Comparison of ENCODE assay signal across 8 cellular contexts in genomic region chr22:38924197-38924952, GRCh38. TPM values are rescaled to one million over a fixed set of nuclear protein-coding genes. Genes with fewer than 3 reads are reported as not detected.
DNase-seq lines count a peak whose midpoint lies in the region; ATAC-seq, FAIRE-seq and TF ChIP-seq lines count a peak whose summit lies in the region.

No MANE protein-coding gene starts in this region.

- no peaks in the 10 kb centered on the region for H4K20me1 ChIP-seq in H1 (replicated peaks in 1 of 2; ENCODE audit: control insufficient read depth in 1 of 2, insufficient read depth in 2 of 2, low read length in 2 of 2)

- no peak overlapping the region for H2AK5ac ChIP-seq in H1 (ENCODE audit: low read depth, low read length)

- FAIRE-seq in H54 (lab: Jason Lieb, UNC) (peak; percentile 65), H1 (lab: Jason Lieb, UNC) (no peak)

- no peak for TF ChIP-seq RAD21 in H1 (IDR thresholded peaks at IDR 0.05 in 1 of 2, conservative IDR thresholded peaks at IDR 0.05 in 1 of 2; ENCODE audit: low read depth in 2 of 2, low read length in 2 of 2)

- no peak overlapping the region for H3K14ac ChIP-seq in H1 (ENCODE audit: insufficient read length)

- no peak overlapping the region for H3K4ac ChIP-seq in H1 (replicated peaks; ENCODE audit: insufficient read length, low read depth, low read length)

- CTCF ChIA-PET in H1 (lab: Charles Lee; ENCODE audit: partially characterized antibody) = interaction anchor here (0.7 to 1.9 kb wide), 6 partner anchors 15 to 387 kb away, joined by 3 to 6 read pairs (median 4); no protein-coding TSS in a partner anchor

- H3K56ac ChIP-seq in H1 (replicated peaks; ENCODE audit: insufficient read length, low read depth, low read length) = no peak overlapping the region

- no peak overlapping the region for H4K8ac ChIP-seq in H1 (ENCODE audit: extremely low read depth, insufficient read depth, low read length)

- no peak for TF ChIP-seq EP300 in H1 (IDR thresholded peaks at IDR 0.05; ENCODE audit: borderline replicate concordance in 1 of 2, low read depth in 2 of 2, low read length in 2 of 2)

- DNase-seq in H54 (ENCODE audit: insufficient read length, low spot score) (peak; percentile 33), NCI-H748 treated with DMSO at 0.1 percent for 48 hours (lab: John Stamatoyannopoulos, UW) (peak; percentile 99), H1 (ENCODE audit: low read depth in 1 of 2, low spot score in 2 of 2) (no peak), midbrain (lab: John Stamatoyannopoulos, UW) (peak; percentile 12), GM19240 (ENCODE audit: insufficient read length, low spot score) (no peak), OCI-M2 (lab: John Stamatoyannopoulos, UW; ENCODE audit: unreplicated experiment) (no peak)
- no peak for DNase-seq in stimulated activated CD4-positive, alpha-beta T cell treated with anti-CD3 and anti-CD28 coated beads, Interleukin-12 subunit alpha, Interleukin-12 subunit beta, amount 100 ng/mL, for 4 hours

- H2BK12ac ChIP-seq in H1 (ENCODE audit: low read depth, low read length) = no peak overlapping the region

- POLR2A ChIA-PET in H1 (lab: Charles Lee; ENCODE audit: partially characterized antibody) = no interaction called here

- no peaks in the 10 kb centered on the region for H3K79me2 ChIP-seq in H1 (ENCODE audit: control insufficient read depth in 1 of 2, insufficient read depth in 2 of 2, low read length in 2 of 2)

- no peaks in the 10 kb centered on the region for H3K36me3 ChIP-seq in H1 (ENCODE audit: control insufficient read depth in 2 of 4, insufficient read depth in 4 of 4, low read length in 3 of 4)

- no peak overlapping the region for H3K23ac ChIP-seq in H1 (ENCODE audit: insufficient read length)

- H3K27me3 ChIP-seq in H1 (replicated peaks in 1 of 4; ENCODE audit: control insufficient read depth in 3 of 4, extremely low read depth in 1 of 4, insufficient read depth in 3 of 4, low read length in 3 of 4) = no peaks in the 10 kb centered on the region

- no peak overlapping the region for H3K27ac ChIP-seq in H1 (ENCODE audit: low read depth, low read length)

- peaks cover 0 to 5% (median 3%) of the 10 kb centered on the region in 4 experiments; a peak in 4 of 7 replicates for H3K4me1 ChIP-seq in H1 (replicated peaks in 1 of 4; ENCODE audit: control insufficient read depth in 3 of 4, insufficient read depth in 4 of 4, low read length in 3 of 4)

- no peak for TF ChIP-seq CTCF in H1 (IDR thresholded peaks at IDR 0.05; ENCODE audit: control extremely low read depth in 1 of 3, insufficient read depth in 1 of 3, low read depth in 1 of 3, low read length in 3 of 3)

- no peak overlapping the region for H3K18ac ChIP-seq in H1 (ENCODE audit: extremely low read depth, low read length)

- no peaks in the 10 kb centered on the region for H3K79me1 ChIP-seq in H1 (ENCODE audit: low read depth, low read length)

- peaks cover 7% of the 10 kb centered on the region; the same call in 1 of the 2 replicates for H3K23me2 ChIP-seq in H1 (ENCODE audit: low read depth, low read length)

- no peak overlapping the region for H3K4me2 ChIP-seq in H1 (ENCODE audit: insufficient read depth in 1 of 2, low read depth in 2 of 2, low read length in 2 of 2)

- H3K4me3 ChIP-seq in H1 (ENCODE audit: extremely low read depth in 1 of 4, insufficient read depth in 2 of 4, low read depth in 3 of 4, low read length in 4 of 4) = no peak overlapping the region

- no peaks in the 10 kb centered on the region for H3K9me3 ChIP-seq in H1 (ENCODE audit: insufficient read depth in 2 of 2, low read depth in 1 of 2, low read length in 1 of 2)

- H2BK120ac ChIP-seq in H1 (replicated peaks; ENCODE audit: low read depth, low read length) = no peak overlapping the region

- WGBS in H1 (ENCODE audit: extremely low coverage in 1 of 2, insufficient coverage in 1 of 2, insufficient read length in 1 of 2, insufficient replicate concordance in 2 of 2, low coverage in 1 of 2, low lambda C conversion rate in 2 of 2, missing lambda C conversion rate in 1 of 2), 2 experiments = 81% methylated on average over 10 of the region's 10 CpGs; no CpG with 5 or more reads in 1 of the 2 experiments

- 0 out of 2 replicates have a peak overlapping the region, but pooled peaks have one; percentile 6 for H2AFZ ChIP-seq in H1 (ENCODE audit: low read length)

- no peak overlapping the region for H2BK15ac ChIP-seq in H1 (ENCODE audit: low read length)

- H2BK20ac ChIP-seq in H1 (ENCODE audit: low read length) = no peak overlapping the region

- H4K5ac ChIP-seq in H1 (ENCODE audit: insufficient read length, low read depth, low read length) = no peak overlapping the region

- no peak overlapping the region for H3K9ac ChIP-seq in H1 (replicated peaks in 1 of 4; ENCODE audit: extremely low read depth in 1 of 4, low read depth in 3 of 4, low read length in 3 of 4)

- no peak overlapping the region for H4K91ac ChIP-seq in H1 (replicated peaks; ENCODE audit: insufficient read length, low read length)

- no peak overlapping the region for H2BK5ac ChIP-seq in H1 (ENCODE audit: low read depth, low read length)

- ATAC-seq in GM18861 (IDR thresholded peaks at IDR 0.05; ENCODE audit: unreplicated experiment) = no peak

- TF ChIP-seq POLR2A in H54 (IDR thresholded peaks at IDR 0.05; ENCODE audit: low read depth, low read length) (no peak), H1 (IDR thresholded peaks at IDR 0.05; ENCODE audit: control extremely low read depth in 1 of 2, low read depth in 2 of 2, low read length in 2 of 2) (no peak)

TF ChIP-seq in H1, 55 proteins besides CTCF, POLR2A, EP300 and RAD21:
- TF ChIP-seq SIRT6 (IDR thresholded peaks at IDR 0.05; ENCODE audit: low read length) = no peak
- no peak for TF ChIP-seq SIN3A (conservative IDR thresholded peaks at IDR 0.05 in 1 of 2, IDR thresholded peaks at IDR 0.05 in 1 of 2; ENCODE audit: low read depth in 1 of 2, low read length in 2 of 2)

RNA-seq across cellular contexts. Expression of gene APOBEC3A, which starts 33.0 kb away (rescaled TPM):
- not detected in 2 replicates for total RNA-seq in H1 (2021; fragmentation: NEBNext Ultra II Directional; extraction: Animal tissue kit (Norgen Biotek cat#: 25700))
- not detected in 2 replicates for polyA plus RNA-seq in H1 (2011; rRNA removed)
- polyA plus RNA-seq in H1 (2011; cell fraction: cytosol; rRNA removed) = not detected
- not detected for polyA plus RNA-seq in H1 (2011; cell fraction: nucleus; rRNA removed)
- polyA plus RNA-seq in H1 (2012, experiment 1 of 2) = not detected in 4 replicates
- polyA plus RNA-seq in H1 (2012, experiment 2 of 2) = not detected
- 0.04 TPM for polyA plus RNA-seq in H1 (2013, experiment 1 of 2)
- not detected for polyA plus RNA-seq in H1 (2013, experiment 2 of 2)
- polyA minus RNA-seq in H1 (2011; rRNA and poly(A)+ RNA removed) = not detected in 2 replicates
- polyA minus RNA-seq in H1 (2011; cell fraction: cytosol; rRNA and poly(A)+ RNA removed) = not detected
- not detected for polyA minus RNA-seq in H1 (2011; cell fraction: nucleus; rRNA and poly(A)+ RNA removed)

RNA-seq across cellular contexts. Expression of gene CBX6, which starts 52.4 kb away (rescaled TPM):
- 27.5 and 28.2 TPM in 2 replicates for total RNA-seq in H1 (2021; fragmentation: NEBNext Ultra II Directional; extraction: Animal tissue kit (Norgen Biotek cat#: 25700))
- polyA plus RNA-seq in H1 (2011; rRNA removed) = 10.6 and 11.7 TPM in 2 replicates
- 6.3 TPM for polyA plus RNA-seq in H1 (2011; cell fraction: cytosol; rRNA removed)
- 33.5 TPM for polyA plus RNA-seq in H1 (2011; cell fraction: nucleus; rRNA removed)
- polyA plus RNA-seq in H1 (2012, experiment 1 of 2) = 12.9 to 17.7 TPM (median 14.7 TPM) in 4 replicates
- polyA plus RNA-seq in H1 (2012, experiment 2 of 2) = 13.0 TPM
- polyA plus RNA-seq in H1 (2013, experiment 1 of 2) = 10.8 TPM
- 11.2 TPM for polyA plus RNA-seq in H1 (2013, experiment 2 of 2)
- 15.0 and 17.1 TPM in 2 replicates for polyA minus RNA-seq in H1 (2011; rRNA and poly(A)+ RNA removed)
- 22.2 TPM for polyA minus RNA-seq in H1 (2011; cell fraction: cytosol; rRNA and poly(A)+ RNA removed)
- polyA minus RNA-seq in H1 (2011; cell fraction: nucleus; rRNA and poly(A)+ RNA removed) = 50.0 TPM

RNA-seq across cellular contexts. Expression of gene APOBEC3B, which starts 57.8 kb away (rescaled TPM):
- 14.2 and 16.3 TPM in 2 replicates for total RNA-seq in H1 (2021; fragmentation: NEBNext Ultra II Directional; extraction: Animal tissue kit (Norgen Biotek cat#: 25700))
- 43.3 and 74.9 TPM in 2 replicates for polyA plus RNA-seq in H1 (2011; rRNA removed)
- polyA plus RNA-seq in H1 (2011; cell fraction: cytosol; rRNA removed) = 40.4 TPM
- polyA plus RNA-seq in H1 (2011; cell fraction: nucleus; rRNA removed) = 33.2 TPM
- polyA plus RNA-seq in H1 (2012, experiment 1 of 2) = 32.7 to 53.6 TPM (median 44.2 TPM) in 4 replicates
- 38.3 TPM for polyA plus RNA-seq in H1 (2012, experiment 2 of 2)
- 10.0 TPM for polyA plus RNA-seq in H1 (2013, experiment 1 of 2)
- polyA plus RNA-seq in H1 (2013, experiment 2 of 2) = 10.3 TPM
- 28.2 and 43.0 TPM in 2 replicates for polyA minus RNA-seq in H1 (2011; rRNA and poly(A)+ RNA removed)
- 13.7 TPM for polyA minus RNA-seq in H1 (2011; cell fraction: cytosol; rRNA and poly(A)+ RNA removed)
- 8.5 TPM for polyA minus RNA-seq in H1 (2011; cell fraction: nucleus; rRNA and poly(A)+ RNA removed)

Comparison
In these comparisons a context has a peak if more than half of its experiments do, and no peak if none do; other contexts are left out.
1. DNase-seq: peak in H54 (single experiment), NCI-H748 treated with DMSO at 0.1 percent for 48 hours (single experiment) and midbrain (single experiment); none in H1 (0 of 2), GM19240 (single experiment), OCI-M2 (single experiment) and stimulated activated CD4-positive, alpha-beta T cell treated with anti-CD3 and anti-CD28 coated beads, Interleukin-12 subunit alpha, Interleukin-12 subunit beta, amount 100 ng/mL, for 4 hours (single experiment).